In the genomic region with DNA sequence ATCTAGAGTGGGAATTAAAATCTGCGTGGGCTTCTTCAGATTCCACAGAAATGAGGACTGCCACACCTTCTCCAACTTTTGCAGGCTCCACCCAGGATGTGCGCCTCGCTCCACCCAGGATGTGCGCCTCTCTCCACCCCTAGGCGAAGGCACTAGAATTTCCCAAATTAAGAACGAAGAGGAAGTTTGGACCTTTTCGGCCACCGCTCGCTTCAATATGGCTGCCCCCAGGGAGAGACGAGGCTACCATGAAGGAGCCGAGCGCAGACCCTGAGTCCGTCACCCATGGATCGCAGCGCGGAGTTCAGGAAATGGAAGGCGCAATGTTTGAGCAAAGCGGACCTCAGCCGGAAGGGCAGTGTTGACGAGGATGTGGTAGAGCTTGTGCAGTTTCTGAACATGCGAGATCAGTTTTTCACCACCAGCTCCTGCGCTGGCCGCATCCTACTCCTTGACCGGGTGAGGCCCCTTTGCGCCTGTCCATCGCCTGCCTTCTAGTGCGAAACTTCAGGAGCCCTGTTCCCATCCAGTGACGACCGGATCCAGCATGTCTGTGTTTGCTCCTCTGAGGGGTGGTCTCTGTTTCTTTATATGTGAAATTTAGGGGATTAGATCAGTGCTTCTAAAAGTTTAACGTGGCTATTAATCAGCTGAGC, we compare ENCODE assay signal across 8 cellular contexts. TPM values are rescaled to one million over a fixed set of nuclear protein-coding genes. Genes with fewer than 3 reads are reported as not detected.
DNase-seq lines count a peak whose midpoint lies in the region; FAIRE-seq and TF ChIP-seq lines count a peak whose summit lies in the region.

A gene with protein sequence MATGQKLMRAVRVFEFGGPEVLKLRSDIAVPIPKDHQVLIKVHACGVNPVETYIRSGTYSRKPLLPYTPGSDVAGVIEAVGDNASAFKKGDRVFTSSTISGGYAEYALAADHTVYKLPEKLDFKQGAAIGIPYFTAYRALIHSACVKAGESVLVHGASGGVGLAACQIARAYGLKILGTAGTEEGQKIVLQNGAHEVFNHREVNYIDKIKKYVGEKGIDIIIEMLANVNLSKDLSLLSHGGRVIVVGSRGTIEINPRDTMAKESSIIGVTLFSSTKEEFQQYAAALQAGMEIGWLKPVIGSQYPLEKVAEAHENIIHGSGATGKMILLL (minus strand): TSS at position 91 of the 656 bp plus-strand sequence. CDS start 8,229 bp downstream, outside the sequence.
Gene TYW3 (plus strand): TSS at position 193 of the 656 bp plus-strand sequence. CDS start 93 bp downstream, at position 286.

- peaks cover 15% of the 10 kb centered on the region for H3K4me1 ChIP-seq in stomach smooth muscle (ENCODE audit: control insufficient read depth, insufficient read depth, low read length)

- H3K9me3 Mint-ChIP-seq in neural crest cell = peaks cover 2% of the 10 kb centered on the region

- peak within 1 kb of the TSS; percentile 98 for H3K27ac Mint-ChIP-seq in neural crest cell (ENCODE audit: unreplicated experiment)

- H3K27ac ChIP-seq in stomach smooth muscle (ENCODE audit: low read length) = peak within 1 kb of the TSS; percentile 90

- TF ChIP-seq POLR2A in H54 (IDR thresholded peaks at IDR 0.05; ENCODE audit: low read depth, low read length) = peak; percentile 54

- H3K4me3 ChIP-seq in fibroblast of villous mesenchyme (ENCODE audit: low read depth, low read length) (peak within 1 kb of the TSS; percentile 89), stomach smooth muscle (ENCODE audit: low read length in 2 of 2) (peak within 1 kb of the TSS; percentile 97 to 98)

- H3K9ac ChIP-seq in stomach smooth muscle (ENCODE audit: low read length in 2 of 2) = peak within 1 kb of the TSS; percentile 81 to 94

- no peaks in the 10 kb centered on the region for H3K9me3 ChIP-seq in stomach smooth muscle (ENCODE audit: control insufficient read depth in 2 of 2, low read length in 2 of 2)

- H3K4me1 Mint-ChIP-seq in neural crest cell = peaks cover 14% of the 10 kb centered on the region

- no peaks in the 10 kb centered on the region for H3K27me3 Mint-ChIP-seq in neural crest cell (ENCODE audit: low read depth)

- DNase-seq in EL (peak; percentile 94), H54 (ENCODE audit: insufficient read length, low spot score) (peak; percentile 52), M059J (ENCODE audit: low read depth) (peak; percentile 94), SHP77 (lab: John Stamatoyannopoulos, UW) (peak; percentile 85 to 88), fibroblast of villous mesenchyme (ENCODE audit: low read depth) (peak; percentile 95), neural crest cell (ENCODE audit: low read depth, low spot score) (peak; percentile 46)
- DNase-seq in activated effector memory CD4-positive, alpha-beta T cell treated with Interleukin-2 at 50 U/mL for 16 hours = peak; percentile 81

- peak; percentile 89 for FAIRE-seq in H54 (lab: Jason Lieb, UNC)

- H3K36me3 Mint-ChIP-seq in neural crest cell (ENCODE audit: low read depth) = peaks cover 8% of the 10 kb centered on the region

- H3K36me3 ChIP-seq in stomach smooth muscle (ENCODE audit: control insufficient read depth in 2 of 2, insufficient read depth in 2 of 2, low read length in 2 of 2) = peaks cover 11 to 17% of the 10 kb centered on the region in 2 donors

- H3K27me3 ChIP-seq in stomach smooth muscle (ENCODE audit: control insufficient read depth in 1 of 2, insufficient read depth in 2 of 2, low read length in 2 of 2) = no peaks in the 10 kb centered on the region

- TF ChIP-seq CTCF in fibroblast of villous mesenchyme (IDR thresholded peaks at IDR 0.05; ENCODE audit: insufficient read depth, low read depth, low read length) (no peak), neural crest cell (conservative IDR thresholded peaks at IDR 0.05) (no peak)

- H3K4me3 Mint-ChIP-seq in neural crest cell = peak within 1 kb of the TSS; percentile 94

RNA-seq across cellular contexts. Expression of the first gene that starts in this region (rescaled TPM):
- 58.6 and 72.8 TPM in 2 replicates for total RNA-seq in M059J (2014; rRNA removed; shearing (Covaris generic))
- total RNA-seq in fibroblast of villous mesenchyme = 30.6 and 41.0 TPM in 2 replicates
- 12.5 and 12.8 TPM in 2 replicates for total RNA-seq in neural crest cell

RNA-seq across cellular contexts. Expression of gene TYW3, which starts in this region (rescaled TPM):
- 11.3 and 17.1 TPM in 2 replicates for total RNA-seq in M059J (2014; rRNA removed; shearing (Covaris generic))
- 12.6 and 20.7 TPM in 2 replicates for total RNA-seq in fibroblast of villous mesenchyme
- 6.8 and 7.9 TPM in 2 replicates for total RNA-seq in neural crest cell

Comparison
In these comparisons a context has a peak if more than half of its experiments do, and no peak if none do; other contexts are left out.
1. Peak in every context shown above with its lines: DNase-seq, H3K4me3 ChIP-seq and H3K27ac ChIP-seq.